Comparison of ENCODE assay signal across 1 cellular context in the genomic region with DNA sequence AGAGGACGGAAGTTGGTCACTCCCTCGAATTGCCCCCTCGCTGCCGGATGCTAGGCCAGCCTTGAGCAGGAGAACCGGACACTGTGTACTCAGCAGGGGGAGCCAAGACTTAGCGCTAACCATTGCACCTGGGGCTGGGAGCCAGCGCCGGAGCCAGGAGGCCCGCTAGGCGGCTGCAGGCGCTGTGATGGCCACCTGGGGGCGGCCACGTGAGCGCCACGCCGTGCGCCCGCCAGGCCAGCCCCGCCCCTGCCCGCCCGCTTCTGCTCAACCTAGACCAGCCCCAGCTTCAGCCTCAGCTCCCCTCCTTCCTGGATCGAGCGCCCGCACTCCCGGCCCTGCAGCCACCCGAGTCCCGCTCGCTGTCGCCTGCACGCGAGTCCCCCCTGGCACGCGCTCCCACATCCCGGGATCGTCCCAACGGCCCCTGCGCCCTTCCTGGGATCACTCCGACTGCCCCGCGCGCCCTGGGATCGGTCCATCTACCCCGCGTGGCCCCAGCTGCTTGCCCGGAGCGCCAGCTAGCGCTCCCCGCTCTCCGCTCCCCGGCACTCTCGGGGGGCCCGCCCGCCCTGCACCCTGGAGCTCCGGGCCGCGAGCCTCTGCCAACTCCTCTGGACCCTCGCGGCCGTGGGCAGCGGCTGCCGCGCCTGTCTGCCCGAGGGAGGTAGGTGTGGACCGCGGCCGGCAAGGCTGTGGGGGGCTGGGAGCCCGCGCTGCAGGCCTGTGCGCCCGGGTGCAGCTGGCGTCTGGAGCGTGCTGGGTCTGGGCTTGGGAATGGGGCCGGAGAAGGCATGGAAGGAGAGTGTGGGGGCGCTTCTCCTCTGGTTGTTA.
A peak's percentile ranks its signal among the peaks of the same experiment; 100 is the strongest.
TF ChIP-seq lines count a peak whose summit lies in the region.

EEF2K (plus strand) TSS at position 266 of the 834 bp plus-strand sequence. CDS start 19,452 bp downstream, outside the sequence.

TF ChIP-seq in K562, 482 proteins besides CTCF, POLR2A, EP300 and RAD21 (continued from another document and continues in another):
- TF ChIP-seq, protein P1, sequence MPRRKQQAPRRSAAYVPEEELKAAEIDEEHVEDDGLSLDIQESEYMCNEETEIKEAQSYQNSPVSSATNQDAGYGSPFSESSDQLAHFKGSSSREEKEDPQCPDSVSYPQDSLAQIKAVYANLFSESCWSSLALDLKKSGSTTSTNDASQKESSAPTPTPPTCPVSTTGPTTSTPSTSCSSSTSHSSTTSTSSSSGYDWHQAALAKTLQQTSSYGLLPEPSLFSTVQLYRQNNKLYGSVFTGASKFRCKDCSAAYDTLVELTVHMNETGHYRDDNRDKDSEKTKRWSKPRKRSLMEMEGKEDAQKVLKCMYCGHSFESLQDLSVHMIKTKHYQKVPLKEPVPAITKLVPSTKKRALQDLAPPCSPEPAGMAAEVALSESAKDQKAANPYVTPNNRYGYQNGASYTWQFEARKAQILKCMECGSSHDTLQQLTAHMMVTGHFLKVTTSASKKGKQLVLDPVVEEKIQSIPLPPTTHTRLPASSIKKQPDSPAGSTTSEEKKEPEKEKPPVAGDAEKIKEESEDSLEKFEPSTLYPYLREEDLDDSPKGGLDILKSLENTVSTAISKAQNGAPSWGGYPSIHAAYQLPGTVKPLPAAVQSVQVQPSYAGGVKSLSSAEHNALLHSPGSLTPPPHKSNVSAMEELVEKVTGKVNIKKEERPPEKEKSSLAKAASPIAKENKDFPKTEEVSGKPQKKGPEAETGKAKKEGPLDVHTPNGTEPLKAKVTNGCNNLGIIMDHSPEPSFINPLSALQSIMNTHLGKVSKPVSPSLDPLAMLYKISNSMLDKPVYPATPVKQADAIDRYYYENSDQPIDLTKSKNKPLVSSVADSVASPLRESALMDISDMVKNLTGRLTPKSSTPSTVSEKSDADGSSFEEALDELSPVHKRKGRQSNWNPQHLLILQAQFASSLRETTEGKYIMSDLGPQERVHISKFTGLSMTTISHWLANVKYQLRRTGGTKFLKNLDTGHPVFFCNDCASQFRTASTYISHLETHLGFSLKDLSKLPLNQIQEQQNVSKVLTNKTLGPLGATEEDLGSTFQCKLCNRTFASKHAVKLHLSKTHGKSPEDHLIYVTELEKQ (CRISPR knock-in tag; IDR thresholded peaks at IDR 0.05) = no peak
- TF ChIP-seq ESRRA (IDR thresholded peaks at IDR 0.05; ENCODE audit: borderline replicate concordance, low read depth) (peak; percentile 69), ZEB2 (IDR thresholded peaks at IDR 0.05) (no peak; the same call in 1 of the 2 replicates), TAF9B (IDR thresholded peaks at IDR 0.05; ENCODE audit: partially characterized antibody) (no peak), JUN (IDR thresholded peaks at IDR 0.05; ENCODE audit: borderline replicate concordance, low read depth, low read length) (peak; percentile 72; the same call in 1 of the 2 replicates), JUN (CRISPR knock-in tag; IDR thresholded peaks at IDR 0.05; ENCODE audit: borderline replicate concordance) (no peak), NR2C2 (CRISPR knock-in tag; IDR thresholded peaks at IDR 0.05) (no peak), NR2C2 (tag; IDR thresholded peaks at IDR 0.05) (peak; percentile 66; the same call in 1 of the 2 replicates), YBX1 (IDR thresholded peaks at IDR 0.05) (no peak), PRPF4 (IDR thresholded peaks at IDR 0.05; ENCODE audit: insufficient read depth, low read depth, low read length, poor library complexity, severe bottlenecking) (no peak), PHF8 (IDR thresholded peaks at IDR 0.05; ENCODE audit: borderline replicate concordance, low read length) (peak; percentile 78; the same call in 1 of the 2 replicates), MIER1 (IDR thresholded peaks at IDR 0.05; ENCODE audit: low read depth) (no peak), ZFX (CRISPR knock-in tag; IDR thresholded peaks at IDR 0.05) (peak; percentile 93), CCAR2 (IDR thresholded peaks at IDR 0.05; ENCODE audit: low read depth, low read length) (no peak), YY1 (IDR thresholded peaks at IDR 0.05; ENCODE audit: borderline replicate concordance in 1 of 3, control insufficient read depth in 1 of 3, extremely low read depth in 1 of 3, insufficient read depth in 3 of 3, insufficient read length in 1 of 3, insufficient replicate concordance in 2 of 3, low read depth in 1 of 3, low read length in 2 of 3) (peak; percentile 19 to 87 (median 82)), POLR2B (IDR thresholded peaks at IDR 0.05; ENCODE audit: low read depth, partially characterized antibody) (no peak), MBD1 (CRISPR knock-in tag; IDR thresholded peaks at IDR 0.05) (no peak), GTF3C2 (IDR thresholded peaks at IDR 0.05; ENCODE audit: borderline replicate concordance, extremely low read depth, insufficient read length) (peak; percentile 52), ZNF445 (CRISPR knock-in tag; IDR thresholded peaks at IDR 0.05; ENCODE audit: low read depth) (no peak), ARID1B (IDR thresholded peaks at IDR 0.05) (peak; percentile 61; the same call in 1 of the 2 replicates), ZNF431 (CRISPR knock-in tag; IDR thresholded peaks at IDR 0.05) (0 out of 2 replicates have a peak, but pooled peaks have one; percentile 53), SRF (CRISPR knock-in tag; IDR thresholded peaks at IDR 0.05) (no peak; a peak in 1 of 4 replicates), SNIP1 (IDR thresholded peaks at IDR 0.05; ENCODE audit: low read depth) (no peak), ATF2 (CRISPR knock-in tag; IDR thresholded peaks at IDR 0.05) (no peak; the same call in 1 of the 2 replicates), ELF2 (CRISPR knock-in tag; IDR thresholded peaks at IDR 0.05) (no peak), KDM4B (IDR thresholded peaks at IDR 0.05; ENCODE audit: borderline replicate concordance in 2 of 2, low read depth in 1 of 2) (peak in 1 of 2 experiments; percentile 62; a peak in 1 of 4 replicates), CBX5 (IDR thresholded peaks at IDR 0.05; ENCODE audit: borderline replicate concordance, low read depth) (0 out of 2 replicates have a peak, but pooled peaks have one; percentile 55), ZFP36 (IDR thresholded peaks at IDR 0.05; ENCODE audit: low read depth, low read length, partially characterized antibody) (peak; percentile 56), PTRF (tag; IDR thresholded peaks at IDR 0.05) (no peak), ZKSCAN1 (IDR thresholded peaks at IDR 0.05; ENCODE audit: low read depth, low read length) (peak; percentile 86), HCFC1 (IDR thresholded peaks at IDR 0.05; ENCODE audit: low read depth, low read length) (peak; percentile 75), ZNF184 (CRISPR knock-in tag; IDR thresholded peaks at IDR 0.05) (no peak), NRF1 (conservative IDR thresholded peaks at IDR 0.05 in 1 of 2, IDR thresholded peaks at IDR 0.05 in 1 of 2) (peak; percentile 60 to 67; a peak in 3 of 4 replicates)
- TF ChIP-seq, protein P2, sequence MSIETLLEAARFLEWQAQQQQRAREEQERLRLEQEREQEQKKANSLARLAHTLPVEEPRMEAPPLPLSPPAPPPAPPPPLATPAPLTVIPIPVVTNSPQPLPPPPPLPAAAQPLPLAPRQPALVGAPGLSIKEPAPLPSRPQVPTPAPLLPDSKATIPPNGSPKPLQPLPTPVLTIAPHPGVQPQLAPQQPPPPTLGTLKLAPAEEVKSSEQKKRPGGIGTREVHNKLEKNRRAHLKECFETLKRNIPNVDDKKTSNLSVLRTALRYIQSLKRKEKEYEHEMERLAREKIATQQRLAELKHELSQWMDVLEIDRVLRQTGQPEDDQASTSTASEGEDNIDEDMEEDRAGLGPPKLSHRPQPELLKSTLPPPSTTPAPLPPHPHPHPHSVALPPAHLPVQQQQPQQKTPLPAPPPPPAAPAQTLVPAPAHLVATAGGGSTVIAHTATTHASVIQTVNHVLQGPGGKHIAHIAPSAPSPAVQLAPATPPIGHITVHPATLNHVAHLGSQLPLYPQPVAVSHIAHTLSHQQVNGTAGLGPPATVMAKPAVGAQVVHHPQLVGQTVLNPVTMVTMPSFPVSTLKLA (conservative IDR thresholded peaks at IDR 0.05) = peak; percentile 86 to 96
- TF ChIP-seq, protein P3, sequence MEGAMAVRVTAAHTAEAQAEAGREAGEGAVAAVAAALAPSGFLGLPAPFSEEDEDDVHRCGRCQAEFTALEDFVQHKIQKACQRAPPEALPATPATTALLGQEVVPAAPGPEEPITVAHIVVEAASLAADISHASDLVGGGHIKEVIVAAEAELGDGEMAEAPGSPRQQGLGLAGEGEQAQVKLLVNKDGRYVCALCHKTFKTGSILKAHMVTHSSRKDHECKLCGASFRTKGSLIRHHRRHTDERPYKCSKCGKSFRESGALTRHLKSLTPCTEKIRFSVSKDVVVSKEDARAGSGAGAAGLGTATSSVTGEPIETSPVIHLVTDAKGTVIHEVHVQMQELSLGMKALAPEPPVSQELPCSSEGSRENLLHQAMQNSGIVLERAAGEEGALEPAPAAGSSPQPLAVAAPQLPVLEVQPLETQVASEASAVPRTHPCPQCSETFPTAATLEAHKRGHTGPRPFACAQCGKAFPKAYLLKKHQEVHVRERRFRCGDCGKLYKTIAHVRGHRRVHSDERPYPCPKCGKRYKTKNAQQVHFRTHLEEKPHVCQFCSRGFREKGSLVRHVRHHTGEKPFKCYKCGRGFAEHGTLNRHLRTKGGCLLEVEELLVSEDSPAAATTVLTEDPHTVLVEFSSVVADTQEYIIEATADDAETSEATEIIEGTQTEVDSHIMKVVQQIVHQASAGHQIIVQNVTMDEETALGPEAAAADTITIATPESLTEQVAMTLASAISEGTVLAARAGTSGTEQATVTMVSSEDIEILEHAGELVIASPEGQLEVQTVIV (CRISPR knock-in tag; IDR thresholded peaks at IDR 0.05; ENCODE audit: borderline replicate concordance) = no peak
- TF ChIP-seq, protein P4, sequence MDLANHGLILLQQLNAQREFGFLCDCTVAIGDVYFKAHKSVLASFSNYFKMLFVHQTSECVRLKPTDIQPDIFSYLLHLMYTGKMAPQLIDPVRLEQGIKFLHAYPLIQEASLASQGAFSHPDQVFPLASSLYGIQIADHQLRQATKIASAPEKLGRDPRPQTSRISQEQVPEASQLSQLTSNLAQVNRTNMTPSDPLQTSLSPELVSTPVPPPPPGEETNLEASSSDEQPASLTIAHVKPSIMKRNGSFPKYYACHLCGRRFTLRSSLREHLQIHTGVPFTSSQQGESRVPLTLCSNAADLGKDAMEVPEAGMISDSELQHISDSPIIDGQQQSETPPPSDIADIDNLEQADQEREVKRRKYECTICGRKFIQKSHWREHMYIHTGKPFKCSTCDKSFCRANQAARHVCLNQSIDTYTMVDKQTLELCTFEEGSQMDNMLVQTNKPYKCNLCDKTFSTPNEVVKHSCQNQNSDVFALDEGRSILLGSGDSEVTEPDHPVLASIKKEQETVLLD (IDR thresholded peaks at IDR 0.05) = no peak
- TF ChIP-seq, protein P5, sequence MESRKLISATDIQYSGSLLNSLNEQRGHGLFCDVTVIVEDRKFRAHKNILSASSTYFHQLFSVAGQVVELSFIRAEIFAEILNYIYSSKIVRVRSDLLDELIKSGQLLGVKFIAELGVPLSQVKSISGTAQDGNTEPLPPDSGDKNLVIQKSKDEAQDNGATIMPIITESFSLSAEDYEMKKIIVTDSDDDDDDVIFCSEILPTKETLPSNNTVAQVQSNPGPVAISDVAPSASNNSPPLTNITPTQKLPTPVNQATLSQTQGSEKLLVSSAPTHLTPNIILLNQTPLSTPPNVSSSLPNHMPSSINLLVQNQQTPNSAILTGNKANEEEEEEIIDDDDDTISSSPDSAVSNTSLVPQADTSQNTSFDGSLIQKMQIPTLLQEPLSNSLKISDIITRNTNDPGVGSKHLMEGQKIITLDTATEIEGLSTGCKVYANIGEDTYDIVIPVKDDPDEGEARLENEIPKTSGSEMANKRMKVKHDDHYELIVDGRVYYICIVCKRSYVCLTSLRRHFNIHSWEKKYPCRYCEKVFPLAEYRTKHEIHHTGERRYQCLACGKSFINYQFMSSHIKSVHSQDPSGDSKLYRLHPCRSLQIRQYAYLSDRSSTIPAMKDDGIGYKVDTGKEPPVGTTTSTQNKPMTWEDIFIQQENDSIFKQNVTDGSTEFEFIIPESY (CRISPR knock-in tag; IDR thresholded peaks at IDR 0.05) = peak; percentile 86
